In the genomic region with DNA sequence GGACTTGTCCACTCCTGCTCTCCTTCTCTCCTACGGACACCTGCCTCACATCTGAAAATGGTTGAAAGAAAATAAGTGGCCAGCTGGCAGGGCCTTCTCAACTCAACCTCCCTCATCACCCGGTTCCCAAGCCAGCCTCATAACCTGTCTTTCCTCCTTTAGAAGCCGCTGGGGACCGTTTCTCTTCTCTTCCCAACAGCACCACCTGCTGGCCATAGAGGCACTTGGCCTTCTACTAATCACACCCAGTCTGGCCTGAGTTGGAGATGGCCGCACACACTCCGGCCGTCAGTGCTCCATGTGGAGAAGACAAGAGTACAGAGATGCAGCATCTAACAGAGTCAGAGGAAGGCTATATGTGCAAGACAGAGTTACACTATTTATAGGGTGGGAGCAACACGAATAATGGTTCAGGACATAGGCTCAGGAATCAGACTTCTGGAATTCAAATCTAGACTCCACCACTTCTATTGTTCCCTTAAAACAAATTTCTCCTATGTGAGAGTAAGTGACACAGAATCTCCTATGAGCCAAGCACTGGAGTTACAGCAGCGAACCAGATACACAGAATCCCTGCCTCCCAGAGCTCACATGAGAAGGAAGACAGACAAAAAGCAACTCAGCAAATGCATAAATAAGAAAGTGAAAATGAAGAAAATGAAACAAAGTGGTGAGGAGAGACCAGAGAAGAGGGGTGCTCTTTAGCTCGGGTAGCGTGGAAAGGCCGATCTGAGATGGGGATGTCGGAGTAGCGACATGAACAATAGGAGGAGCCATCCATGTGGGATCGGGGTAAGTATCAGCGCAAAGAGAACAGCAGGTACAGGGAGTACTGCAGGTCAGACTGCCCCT, we compare ENCODE assay signal across 8 cellular contexts. TPM values are rescaled to one million over a fixed set of nuclear protein-coding genes. Genes with fewer than 3 reads are reported as not detected.
DNase-seq lines count a peak whose midpoint lies in the region; ATAC-seq and TF ChIP-seq lines count a peak whose summit lies in the region.
"Not testable (repeated sequence)": the region's sequence is repeated elsewhere in the genome, so short reads cannot be mapped to it uniquely, and the experiment has no call there.

No MANE protein-coding gene starts in this region.

- ATAC-seq in GM21619 (IDR thresholded peaks at IDR 0.05; ENCODE audit: unreplicated experiment): peak; percentile 69

- TF ChIP-seq POLR2A in erythroblast (IDR thresholded peaks at IDR 0.05; ENCODE audit: low read length): not testable (repeated sequence)

- DNase-seq in COR-L47 (lab: John Stamatoyannopoulos, UW) (peak; percentile 38), LHCN-M2 (ENCODE audit: low read depth) (peak; percentile 36), OCI-M2 (lab: John Stamatoyannopoulos, UW; ENCODE audit: unreplicated experiment) (peak; percentile 1), activated T-cell treated with anti-CD3 and anti-CD28 coated beads for 1 hour (ENCODE audit: low read depth) (peak; percentile 31), erythroblast (lab: John Stamatoyannopoulos, UW) (peak; percentile 53 to 71), middle frontal gyrus (ENCODE audit: extremely low spot score, low spot score) (peak; percentile 27)
- DNase-seq in stimulated activated CD8-positive, alpha-beta memory T cell treated with anti-CD3 and anti-CD28 coated beads, Interleukin-2, amount 100 ng/mL, for 48 hours (ENCODE audit: low read depth in 2 of 2): peak; percentile 23 to 42

RNA-seq across cellular contexts. Expression of a gene that starts 5.9 kb away (rescaled TPM):
- total RNA-seq in LHCN-M2 (2014; rRNA removed): not detected in 2 replicates
- not detected for polyA plus RNA-seq in LHCN-M2 (2012)

RNA-seq across cellular contexts. Expression of a gene that starts 20.0 kb away (rescaled TPM):
- not detected in 2 replicates for total RNA-seq in LHCN-M2 (2014; rRNA removed)
- polyA plus RNA-seq in LHCN-M2 (2012): not detected

RNA-seq across cellular contexts. Expression of a gene that starts 36.2 kb away (rescaled TPM):
- total RNA-seq in LHCN-M2 (2014; rRNA removed): not detected in 2 replicates
- polyA plus RNA-seq in LHCN-M2 (2012): not detected

Comparison
In these comparisons a context has a peak if more than half of its experiments do, and no peak if none do; other contexts are left out.
1. Peak in every context shown above with its lines: DNase-seq and ATAC-seq.
2. DNase-seq: peak in every context shown above with its lines; median percentile 62 in erythroblast; 38 in COR-L47; 36 in LHCN-M2; 32 in stimulated activated CD8-positive, alpha-beta memory T cell treated with anti-CD3 and anti-CD28 coated beads, Interleukin-2, amount 100 ng/mL, for 48 hours; 31 in activated T-cell treated with anti-CD3 and anti-CD28 coated beads for 1 hour; 27 in middle frontal gyrus; 1 in OCI-M2.